Comparison of ENCODE assay signal across 16 cellular contexts in genomic region chr4:94508256-94508655, GRCh38. TPM values are rescaled to one million over a fixed set of nuclear protein-coding genes. Genes with fewer than 3 reads are reported as not detected.
DNase-seq lines count a peak whose midpoint lies in the region; ATAC-seq, FAIRE-seq and TF ChIP-seq lines count a peak whose summit lies in the region.
"Had no signal": no experiment of that assay in that cellular context is flagged by ENCODE, and none has a peak within 500 bp of the region (broad histone marks: within the 10 kb centered on the region; RNA-seq: fewer than 3 reads in every experiment).

No MANE protein-coding gene starts in this region.

- H3K4me1 ChIP-seq in ACC112 (ENCODE audit: control insufficient read depth, insufficient read depth, low read length, unreplicated experiment) (peaks cover 22% of the 10 kb centered on the region), astrocyte (ENCODE audit: insufficient read depth, low read length) (peaks cover 24% of the 10 kb centered on the region), foreskin keratinocyte (peaks cover 11% of the 10 kb centered on the region)

- H2AFZ ChIP-seq in ACC112 (ENCODE audit: low read length, unreplicated experiment) (no peak overlapping the region), astrocyte (ENCODE audit: low read depth, low read length) (no peak overlapping the region)

- H3K4me1 Mint-ChIP-seq in astrocyte (ENCODE audit: low read depth, unreplicated experiment) (peaks cover 40% of the 10 kb centered on the region), nephron progenitor cell (peaks cover 25% of the 10 kb centered on the region)

- H3K36me3 ChIP-seq in ACC112 (ENCODE audit: insufficient read depth, low read length): peaks cover 9% of the 10 kb centered on the region
- no peaks in the 10 kb centered on the region for H3K36me3 ChIP-seq in astrocyte (ENCODE audit: insufficient read depth, low read length)

- H3K79me2 ChIP-seq in ACC112 (ENCODE audit: control insufficient read depth, insufficient read depth, low read length, unreplicated experiment): peaks cover 75% of the 10 kb centered on the region
- H3K79me2 ChIP-seq in astrocyte (ENCODE audit: insufficient read depth, low read length): peaks cover 99% of the 10 kb centered on the region

- H3K27me3 Mint-ChIP-seq in astrocyte (ENCODE audit: low read depth, unreplicated experiment) (no peaks in the 10 kb centered on the region), nephron progenitor cell (ENCODE audit: low read depth, poor library complexity) (no peaks in the 10 kb centered on the region)
- H3K27me3 Mint-ChIP-seq: CD8-positive, alpha-beta memory T cell; naive thymus-derived CD4-positive, alpha-beta T cell had no signal

- H3K4me3 ChIP-seq in ACC112 (ENCODE audit: low read depth, low read length): no peak overlapping the region
- H3K4me3 ChIP-seq in astrocyte (ENCODE audit: insufficient read depth, low read depth, low read length): no peak overlapping the region

- no peaks in the 10 kb centered on the region for H3K9me3 Mint-ChIP-seq in astrocyte (ENCODE audit: unreplicated experiment)
- peaks cover 19% of the 10 kb centered on the region for H3K9me3 Mint-ChIP-seq in nephron progenitor cell
- H3K9me3 Mint-ChIP-seq: CD8-positive, alpha-beta memory T cell; naive thymus-derived CD4-positive, alpha-beta T cell; T-helper 2 cell treated with Interferon-gamma antibody and Interleukin-4, amounts not matched to agents 5 μg/mL and 100 μg/mL, for 36 hours had no signal

- peak overlapping the region; percentile 45 for H3K9ac ChIP-seq in astrocyte (ENCODE audit: low read length)

- H3K27me3 ChIP-seq in ACC112 (ENCODE audit: insufficient read depth, low read length) (no peaks in the 10 kb centered on the region), astrocyte (ENCODE audit: insufficient read depth, low read length) (no peaks in the 10 kb centered on the region), foreskin keratinocyte (no peaks in the 10 kb centered on the region)

- peaks cover 33% of the 10 kb centered on the region for H4K20me1 ChIP-seq in astrocyte (ENCODE audit: insufficient read depth, low read length)

- DNase-seq in astrocyte (ENCODE audit: low read depth) (no peak), foreskin keratinocyte (no peak), nephron progenitor cell (no peak), superior temporal gyrus (ENCODE audit: extremely low spot score) (no peak)
- DNase-seq in activated CD4-positive, alpha-beta T cell treated with anti-CD3 and anti-CD28 coated beads for 1 hour: no peak
- DNase-seq: CD8-positive, alpha-beta memory T cell; naive thymus-derived CD4-positive, alpha-beta T cell; NCI-H2107; retina; stimulated activated CD4-positive, alpha-beta T cell treated with anti-CD3 and anti-CD28 coated beads, Interleukin-4, amount 100 ng/mL, for 4 hours had no signal

- TF ChIP-seq CTCF in astrocyte (IDR thresholded peaks at IDR 0.05; ENCODE audit: insufficient read depth, low read depth, low read length): no peak
- TF ChIP-seq CTCF in foreskin keratinocyte (conservative IDR thresholded peaks at IDR 0.05): no peak
- TF ChIP-seq CTCF in nephron progenitor cell (IDR thresholded peaks at IDR 0.05): no peak

- ATAC-seq in foreskin keratinocyte (no peak), HG02759 (IDR thresholded peaks at IDR 0.05; ENCODE audit: unreplicated experiment) (no peak), HG03196 (IDR thresholded peaks at IDR 0.05; ENCODE audit: unreplicated experiment) (no peak)
- ATAC-seq: naive thymus-derived CD4-positive, alpha-beta T cell had no signal

- H3K4me2 ChIP-seq in astrocyte (ENCODE audit: low read length): peak overlapping the region; percentile 58

- peak overlapping the region; percentile 83 for H3K27ac ChIP-seq in ACC112 (ENCODE audit: low read depth, low read length)
- peak overlapping the region; percentile 73 for H3K27ac ChIP-seq in astrocyte (ENCODE audit: low read depth, low read length)
- peak overlapping the region; percentile 12 for H3K27ac ChIP-seq in foreskin keratinocyte

- FAIRE-seq in astrocyte (lab: Jason Lieb, UNC): no peak
- FAIRE-seq: HTR-8/SVneo had no signal

- no peak overlapping the region for H3K4me3 Mint-ChIP-seq in astrocyte (ENCODE audit: unreplicated experiment)
- no peak overlapping the region for H3K4me3 Mint-ChIP-seq in nephron progenitor cell
- H3K4me3 Mint-ChIP-seq: CD8-positive, alpha-beta memory T cell; naive thymus-derived CD4-positive, alpha-beta T cell; T-helper 2 cell treated with Interferon-gamma antibody and Interleukin-4, amounts not matched to agents 5 μg/mL and 100 μg/mL, for 36 hours had no signal

- H3K9me3 ChIP-seq in astrocyte (ENCODE audit: insufficient read depth, low read depth, low read length): no peaks in the 10 kb centered on the region

- peak overlapping the region; percentile 43 for H3K27ac Mint-ChIP-seq in astrocyte (ENCODE audit: unreplicated experiment)
- H3K27ac Mint-ChIP-seq in nephron progenitor cell: peak overlapping the region; percentile 60
- H3K27ac Mint-ChIP-seq: activated T-cell treated with anti-CD3 and anti-CD28 coated beads, Interleukin-2, amount 50 U/mL, for 72 hours; naive thymus-derived CD4-positive, alpha-beta T cell; T-helper 2 cell treated with Interferon-gamma antibody and Interleukin-4, amounts not matched to agents 5 μg/mL and 100 μg/mL, for 36 hours had no signal

- H3K36me3 Mint-ChIP-seq in astrocyte (ENCODE audit: low read depth, unreplicated experiment): peaks cover 6% of the 10 kb centered on the region
- H3K36me3 Mint-ChIP-seq in nephron progenitor cell (ENCODE audit: low read depth): peaks cover 64% of the 10 kb centered on the region

RNA-seq across cellular contexts. Expression of gene PDLIM5, which starts 56.5 kb away (rescaled TPM):
- 174 and 181 TPM in 2 replicates for total RNA-seq in astrocyte
- 119 and 137 TPM in 2 replicates for total RNA-seq in foreskin keratinocyte
- 24.2 and 26.2 TPM in 2 replicates for polyA plus RNA-seq in foreskin keratinocyte

Comparison
In these comparisons a context has a peak if more than half of its experiments do, and no peak if none do; other contexts are left out.
1. H3K27ac ChIP-seq: peak in every context shown above with its lines; median percentile 83 in ACC112; 73 in astrocyte; 12 in foreskin keratinocyte.